Comparison of ENCODE assay signal across 18 cellular contexts in the genomic region with DNA sequence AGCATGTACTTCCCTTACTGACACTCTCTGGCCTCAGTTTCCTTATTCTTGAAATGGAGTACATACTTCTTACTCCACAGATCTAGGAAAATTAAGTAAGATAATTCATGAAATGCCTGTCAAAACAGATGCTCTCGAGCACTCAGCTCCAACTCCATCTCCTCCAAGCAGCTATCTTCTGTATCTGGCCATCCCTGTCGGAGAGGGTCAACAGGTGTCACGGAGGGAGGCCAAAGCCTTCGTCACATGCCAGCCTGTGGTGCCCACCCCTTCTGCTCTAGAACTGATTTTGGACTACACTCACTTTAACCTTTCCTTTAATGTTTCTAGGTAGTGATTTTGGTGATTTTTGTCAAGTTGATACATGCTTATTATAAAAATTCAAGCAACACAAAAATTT. TPM values are rescaled to one million over a fixed set of nuclear protein-coding genes. Genes with fewer than 3 reads are reported as not detected.
DNase-seq lines count a peak whose midpoint lies in the region; ATAC-seq and TF ChIP-seq lines count a peak whose summit lies in the region.
"Had no signal": no experiment of that assay in that cellular context is flagged by ENCODE, and none has a peak within 500 bp of the region (broad histone marks: within the 10 kb centered on the region; RNA-seq: fewer than 3 reads in every experiment).

No MANE protein-coding gene starts in this region.

- H3K4me1 ChIP-seq in RWPE2 (ENCODE audit: insufficient read depth, poor library complexity, severe bottlenecking) (peaks cover 56% of the 10 kb centered on the region), stomach (peaks cover 7 to 9% (median 8%) of the 10 kb centered on the region in 4 donors)

- H3K9me3 ChIP-seq in RWPE2 (ENCODE audit: severe bottlenecking) (no peaks in the 10 kb centered on the region), stomach (no peaks in the 10 kb centered on the region)

- ATAC-seq in RWPE2 (ENCODE audit: low read depth), result no peak
- ATAC-seq: GM23338 had no signal

- H3K36me3 ChIP-seq in RWPE2 (ENCODE audit: low read depth), result no peaks in the 10 kb centered on the region
- H3K36me3 ChIP-seq in stomach, result no peaks in the 10 kb centered on the region

- no peak for TF ChIP-seq POLR2A in lower leg skin (IDR thresholded peaks at IDR 0.05)
- no peak for TF ChIP-seq POLR2A in stomach (IDR thresholded peaks at IDR 0.05)

- peak; percentile 10 for DNase-seq in activated effector memory CD4-positive, alpha-beta T cell treated with anti-CD3 and anti-CD28 coated beads, Interleukin-2, amount 50 U/mL, for 16 hours
- no peak for DNase-seq in activated effector memory CD4-positive, alpha-beta T cell treated with Interleukin-2 at 50 U/mL for 16 hours
- DNase-seq in RWPE2 (ENCODE audit: low spot score) (no peak), lower leg skin (ENCODE audit: low spot score in 2 of 2) (peak; percentile 6 to 45), stomach (peak; percentile 10), dermis blood vessel endothelial cell (no peak), NCI-H1694 treated with DMSO at 0.1 percent for 48 hours (lab: John Stamatoyannopoulos, UW) (no peak)
- DNase-seq: C1 segment of cervical spinal cord; CD8-positive, alpha-beta memory T cell; DMS53; HCEC 1CT; NCI-H1092 treated with DMSO at 0.1 percent for 48 hours; NCI-H510A; NCI-H774; SHP77 had no signal

- no peak for TF ChIP-seq CTCF in RWPE2 (IDR thresholded peaks at IDR 0.05; ENCODE audit: poor library complexity, severe bottlenecking)
- no peak for TF ChIP-seq CTCF in lower leg skin (IDR thresholded peaks at IDR 0.05)
- TF ChIP-seq CTCF in stomach (IDR thresholded peaks at IDR 0.05), result no peak

- TF ChIP-seq EP300 in stomach (IDR thresholded peaks at IDR 0.05), result no peak

- intact Hi-C loops in lower leg skin (cut with DNase I; ENCODE audit: low total_unique reads), result no loop called here
- intact Hi-C loops in stomach (cut with DNase I; ENCODE audit: low total_unique reads), result no loop called here

- 92 to 93% methylated on average over 4 of the region's 4 CpGs for WGBS in lower leg skin, 2 donors
- WGBS in stomach, 5 donors, result 75 to 89% (median 84%) methylated on average over 4 of the region's 4 CpGs

- H3K27me3 ChIP-seq in RWPE2 (ENCODE audit: insufficient read depth, poor library complexity, severe bottlenecking) (no peaks in the 10 kb centered on the region), stomach (peaks cover 6 to 66% (median 12%) of the 10 kb centered on the region in 3 donors)

- H3K4me3 ChIP-seq in RWPE2 (ENCODE audit: severe bottlenecking), result no peak overlapping the region
- no peak overlapping the region for H3K4me3 ChIP-seq in lower leg skin (ENCODE audit: low read depth, poor library complexity, severe bottlenecking)
- H3K4me3 ChIP-seq in stomach, result no peak overlapping the region
- H3K4me3 ChIP-seq: GM23338 had no signal

- peak overlapping the region; percentile 88 for H3K27ac ChIP-seq in RWPE2 (ENCODE audit: poor library complexity, severe bottlenecking)
- no peak overlapping the region for H3K27ac ChIP-seq in stomach

RNA-seq across cellular contexts. Expression of a gene that starts 18.8 kb away (rescaled TPM):
- total RNA-seq in lower leg skin (1,000 to 10,000 TPM in 1 of 4 donors, 100 to 1,000 TPM in 3; 928 to 1,274 (median 961) TPM), stomach (1 to 10 TPM in 1 of 5 donors, under 1 TPM in 3, not detected in 1; under 0.01 to 3.5 (median 0.40) TPM), dermis blood vessel endothelial cell (0.19 and 0.85 TPM in 2 replicates)
- polyA plus RNA-seq in stomach, result 10 to 100 TPM in 1 of 3 donors, under 1 TPM in 1, not detected in 1; 0.12 to 42.2 TPM
- total RNA-seq: CD8-positive, alpha-beta memory T cell; LHCN-M2; OCI-LY7 had no signal
- polyA plus RNA-seq: CD8-positive, alpha-beta memory T cell had no signal

Comparison
In these comparisons a context has a peak if more than half of its experiments do, and no peak if none do; other contexts are left out.
1. DNase-seq: peak in activated effector memory CD4-positive, alpha-beta T cell treated with anti-CD3 and anti-CD28 coated beads, Interleukin-2, amount 50 U/mL, for 16 hours (single experiment), lower leg skin (2 of 2) and stomach (single experiment); none in activated effector memory CD4-positive, alpha-beta T cell treated with Interleukin-2 at 50 U/mL for 16 hours (single experiment), RWPE2 (single experiment), dermis blood vessel endothelial cell (single experiment) and NCI-H1694 treated with DMSO at 0.1 percent for 48 hours (single experiment).
2. RNA of a gene that starts 18.8 kb away (total RNA-seq): 928 to 1,274 TPM in lower leg skin; 0.19 to 0.85 TPM in dermis blood vessel endothelial cell and under 0.01 to 3.5 TPM in stomach; every median in the first group is over 100 times any median in the second.